ENCODE assay signal across 1 cellular context in genomic region chr4:184471872-184472539, GRCh38.
A peak's percentile ranks its signal among the peaks of the same experiment; 100 is the strongest.
TF ChIP-seq lines count a peak whose summit lies in the region.

No MANE protein-coding gene starts in this region.

TF ChIP-seq in HepG2, 621 proteins besides CTCF, POLR2A, EP300 and RAD21 (continued from another document):
- no peak for TF ChIP-seq ZNF670 (CRISPR knock-in tag; IDR thresholded peaks at IDR 0.05; ENCODE audit: borderline replicate concordance)
- TF ChIP-seq MAF1 (CRISPR knock-in tag; IDR thresholded peaks at IDR 0.05; ENCODE audit: borderline replicate concordance): no peak
- no peak for TF ChIP-seq ZNF256 (CRISPR knock-in tag; conservative IDR thresholded peaks at IDR 0.05)
- no peak for TF ChIP-seq GRHL1 (CRISPR knock-in tag; conservative IDR thresholded peaks at IDR 0.05)
- no peak for TF ChIP-seq ZNF354B (CRISPR knock-in tag; IDR thresholded peaks at IDR 0.05)
- TF ChIP-seq ZBTB8A (CRISPR knock-in tag; IDR thresholded peaks at IDR 0.05; ENCODE audit: borderline replicate concordance, low read depth): 0 out of 2 replicates have a peak, but pooled peaks have one; percentile 32
- TF ChIP-seq ARID3A (IDR thresholded peaks at IDR 0.05; ENCODE audit: low read depth, low read length): peak; percentile 32; the same call in 1 of the 2 replicates
- no peak for TF ChIP-seq ZNF850 (CRISPR knock-in tag; conservative IDR thresholded peaks at IDR 0.05)
- no peak for TF ChIP-seq CHCHD3 (CRISPR knock-in tag; IDR thresholded peaks at IDR 0.05)
- no peak for TF ChIP-seq LCORL (IDR thresholded peaks at IDR 0.05)
- TF ChIP-seq LCORL (CRISPR knock-in tag; IDR thresholded peaks at IDR 0.05): no peak
- TF ChIP-seq E2F1 (CRISPR knock-in tag; IDR thresholded peaks at IDR 0.05): no peak
- TF ChIP-seq ZKSCAN5 (CRISPR knock-in tag; IDR thresholded peaks at IDR 0.05): 0 out of 2 replicates have a peak, but pooled peaks have one; percentile 8
- no peak for TF ChIP-seq ZNF512B (CRISPR knock-in tag; IDR thresholded peaks at IDR 0.05; ENCODE audit: borderline replicate concordance)
- 0 out of 2 replicates have a peak, but pooled peaks have one; percentile 18 for TF ChIP-seq ZNF263 (CRISPR knock-in tag; IDR thresholded peaks at IDR 0.05)
- no peak for TF ChIP-seq IKZF1 (IDR thresholded peaks at IDR 0.05)
- TF ChIP-seq PRDM10 (CRISPR knock-in tag; IDR thresholded peaks at IDR 0.05; ENCODE audit: low read depth): no peak
- 0 out of 2 replicates have a peak, but pooled peaks have one; percentile 19 for TF ChIP-seq KDM6A (CRISPR knock-in tag; IDR thresholded peaks at IDR 0.05; ENCODE audit: low read depth)
- TF ChIP-seq ZMAT5 (CRISPR knock-in tag; IDR thresholded peaks at IDR 0.05; ENCODE audit: borderline replicate concordance, low read depth): no peak
- no peak for TF ChIP-seq ZNF460 (CRISPR knock-in tag; IDR thresholded peaks at IDR 0.05; ENCODE audit: borderline replicate concordance)
- TF ChIP-seq POLR2AphosphoS5 (IDR thresholded peaks at IDR 0.05; ENCODE audit: low read depth, low read length): no peak
- no peak for TF ChIP-seq ZNF550 (CRISPR knock-in tag; IDR thresholded peaks at IDR 0.05; ENCODE audit: borderline replicate concordance)
- TF ChIP-seq GABPA (IDR thresholded peaks at IDR 0.05; ENCODE audit: low read depth, low read length): no peak
- no peak for TF ChIP-seq GABPA (CRISPR knock-in tag; IDR thresholded peaks at IDR 0.05; ENCODE audit: low read depth)
- no peak for TF ChIP-seq ZNF672 (CRISPR knock-in tag; IDR thresholded peaks at IDR 0.05)
- TF ChIP-seq ZNF800 (CRISPR knock-in tag; IDR thresholded peaks at IDR 0.05): no peak
- no peak for TF ChIP-seq ZBTB1 (CRISPR knock-in tag; IDR thresholded peaks at IDR 0.05; ENCODE audit: borderline replicate concordance)
- no peak for TF ChIP-seq KDM2A (CRISPR knock-in tag; IDR thresholded peaks at IDR 0.05; ENCODE audit: borderline replicate concordance, low read depth)
- TF ChIP-seq ZNF782 (CRISPR knock-in tag; IDR thresholded peaks at IDR 0.05; ENCODE audit: borderline replicate concordance): no peak
- no peak for TF ChIP-seq ZKSCAN1 (IDR thresholded peaks at IDR 0.05; ENCODE audit: low read length)
- no peak for TF ChIP-seq ZSCAN30 (CRISPR knock-in tag; IDR thresholded peaks at IDR 0.05)
- no peak for TF ChIP-seq ZNF253 (CRISPR knock-in tag; IDR thresholded peaks at IDR 0.05; ENCODE audit: borderline replicate concordance)
- 0 out of 2 replicates have a peak, but pooled peaks have one; percentile 7 for TF ChIP-seq TOPORS (CRISPR knock-in tag; IDR thresholded peaks at IDR 0.05)
- TF ChIP-seq CC2D1A (CRISPR knock-in tag; IDR thresholded peaks at IDR 0.05): no peak
